35 cellular contexts compared by ENCODE assay signal in the genomic region with DNA sequence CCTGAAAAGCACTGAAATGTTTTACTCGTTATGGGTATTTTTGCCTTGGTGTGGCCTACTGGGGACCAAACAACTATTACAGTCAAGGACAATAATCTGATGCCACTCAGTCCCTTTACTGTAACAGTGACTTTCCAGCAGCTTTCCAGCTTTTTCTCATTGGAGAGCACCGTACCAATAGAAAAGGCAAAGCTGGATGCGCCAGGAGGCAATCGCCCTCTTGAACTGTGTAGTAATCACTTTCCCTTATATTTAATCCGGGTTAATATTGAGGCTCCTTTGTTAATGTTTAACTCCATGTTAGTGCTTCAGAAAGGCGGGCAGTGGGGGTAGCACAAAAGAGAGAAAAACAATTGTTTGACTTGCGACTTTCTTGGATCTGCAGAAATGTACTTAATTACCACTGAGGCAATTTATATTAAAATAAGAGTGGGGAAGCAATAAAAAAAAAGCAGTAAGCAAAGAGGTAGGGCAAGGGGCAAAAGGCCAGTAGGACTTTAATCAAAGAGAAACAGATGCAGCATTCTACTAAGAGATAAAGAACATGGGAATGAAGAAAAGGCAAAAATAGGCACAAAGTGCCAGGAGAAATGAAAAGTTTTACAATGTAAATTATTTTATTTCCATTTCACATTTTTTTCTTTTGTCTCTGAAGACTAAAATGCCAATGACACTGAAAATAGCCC.
DNase-seq lines count a peak whose midpoint lies in the region; ATAC-seq, FAIRE-seq and TF ChIP-seq lines count a peak whose summit lies in the region.
"Had no signal": no experiment of that assay in that cellular context is flagged by ENCODE, and none has a peak within 500 bp of the region (broad histone marks: within the 10 kb centered on the region; RNA-seq: fewer than 3 reads in every experiment).

No MANE protein-coding gene starts in this region.

- intact Hi-C loops in HepG2 (cut with micrococcal nuclease; ENCODE audit: unreplicated experiment) (no loop called here), colonic mucosa (cut with DNase I) (no loop called here), psoas muscle (cut with DNase I) (no loop called here)

- CTCF ChIA-PET in HepG2 (lab: Yijun Ruan, JAX; ENCODE audit: low intra/inter-chr PET ratio, low total read pairs), result no interaction called here

- H3K4me3 ChIP-seq in liver (ENCODE audit: low read depth in 1 of 3, low read length in 3 of 3) (peak overlapping the region in 2 of 3 donors; percentile 48 to 62), HepG2 (replicated peaks in 1 of 3; ENCODE audit: insufficient read depth in 1 of 3, low read depth in 2 of 3, low read length in 3 of 3) (no peak overlapping the region), kidney epithelial cell (ENCODE audit: low read depth, low read length) (no peak overlapping the region), neural progenitor cell (no peak overlapping the region), colonic mucosa (no peak overlapping the region), psoas muscle (no peak overlapping the region)
- H3K4me3 ChIP-seq: K562, PC-9, prostate gland, tibial nerve had no signal

- ATAC-seq in HepG2, result no peak
- ATAC-seq in HG03521 (IDR thresholded peaks at IDR 0.05; ENCODE audit: unreplicated experiment), result no peak
- ATAC-seq in psoas muscle, result no peak
- ATAC-seq: activated CD8-positive, alpha-beta memory T cell treated with anti-CD3 and anti-CD28 coated beads, Interleukin-2, amount 10 ng/mL, durations not matched to agents 7 days and 5 days; K562; left colon; Right ventricle myocardium inferior; SK-N-SH treated with all-trans-retinoic acid at 6 μM for 48 hours; stimulated activated effector memory CD8-positive, alpha-beta T cell treated with anti-CD3 and anti-CD28 coated beads, Interleukin-12 subunit alpha, Interleukin-12 subunit beta, amount 100 ng/mL, for 72 hours had no signal

- TF ChIP-seq CTCF in liver (IDR thresholded peaks at IDR 0.05; ENCODE audit: low read depth, low read length, missing input control), result no peak
- TF ChIP-seq CTCF in HepG2 (CRISPR knock-in tag; IDR thresholded peaks at IDR 0.05), result no peak
- TF ChIP-seq CTCF in kidney epithelial cell (IDR thresholded peaks at IDR 0.05; ENCODE audit: insufficient read depth, low read length, poor library complexity, severe bottlenecking), result no peak
- TF ChIP-seq CTCF in neural progenitor cell (IDR thresholded peaks at IDR 0.05), result no peak
- no peak for TF ChIP-seq CTCF in colonic mucosa (IDR thresholded peaks at IDR 0.05)
- TF ChIP-seq CTCF in psoas muscle (IDR thresholded peaks at IDR 0.05), result no peak

- H3K9ac ChIP-seq in liver (ENCODE audit: low read depth in 1 of 2, low read length in 2 of 2) (no peak overlapping the region), HepG2 (ENCODE audit: insufficient read depth, low read depth, low read length) (no peak overlapping the region), neural progenitor cell (no peak overlapping the region), colonic mucosa (ENCODE audit: low read depth in 2 of 2, low read length in 2 of 2) (no peak overlapping the region)

- H2AFZ ChIP-seq in HepG2 (ENCODE audit: low read length) (no peak overlapping the region), neural progenitor cell (replicated peaks) (peak overlapping the region; percentile 31)
- H2AFZ ChIP-seq: PC-9 had no signal

- TF ChIP-seq EP300 in HepG2 (IDR thresholded peaks at IDR 0.05; ENCODE audit: low read depth in 2 of 2, low read length in 2 of 2) (no peak), HepG2 (CRISPR knock-in tag; IDR thresholded peaks at IDR 0.05; ENCODE audit: borderline replicate concordance) (no peak)

- H3K4me3 Mint-ChIP-seq in neural progenitor cell, result no peak overlapping the region
- H3K4me3 Mint-ChIP-seq: activated CD8-positive, alpha-beta memory T cell treated with anti-CD3 and anti-CD28 coated beads, Interleukin-2, amount 10 ng/mL, durations not matched to agents 7 days and 5 days; CD4-positive, CD25-positive, alpha-beta regulatory T cell; stimulated activated effector memory CD8-positive, alpha-beta T cell treated with anti-CD3 and anti-CD28 coated beads, Interleukin-12 subunit alpha, Interleukin-12 subunit beta, amount 100 ng/mL, for 72 hours; T-helper 1 cell treated with Interleukin-12 subunit alpha and Interleukin-12 subunit beta and Interleukin-4 antibody, amounts not matched to agents 30 μg/mL and 1 μg/mL, for 36 hours had no signal

- TF ChIP-seq RAD21 in liver (IDR thresholded peaks at IDR 0.05), result peak; percentile 26 to 54
- TF ChIP-seq RAD21 in HepG2 (CRISPR knock-in tag; IDR thresholded peaks at IDR 0.05), result no peak

- H3K36me3 Mint-ChIP-seq in neural progenitor cell, result no peaks in the 10 kb centered on the region
- H3K36me3 Mint-ChIP-seq: activated CD8-positive, alpha-beta memory T cell treated with anti-CD3 and anti-CD28 coated beads, Interleukin-2, amount 10 ng/mL, durations not matched to agents 7 days and 5 days; CD4-positive, CD25-positive, alpha-beta regulatory T cell; stimulated activated effector memory CD8-positive, alpha-beta T cell treated with anti-CD3 and anti-CD28 coated beads, Interleukin-12 subunit alpha, Interleukin-12 subunit beta, amount 100 ng/mL, for 72 hours had no signal

- no peaks in the 10 kb centered on the region for H3F3A ChIP-seq in neural progenitor cell (ENCODE audit: low read depth)

- in situ Hi-C loops in HepG2 (cut with HindIII; ENCODE audit: extremely low pct_ligation_motif_present, low pct_unique_long_range_greater_than_20kb), result no loop called here

- H3K4me1 ChIP-seq in liver (ENCODE audit: control insufficient read depth in 4 of 4, insufficient read depth in 4 of 4, low read length in 3 of 4) (peaks cover 3 to 35% (median 14%) of the 10 kb centered on the region in 4 donors), HepG2 (ENCODE audit: insufficient read depth, low read length) (no peaks in the 10 kb centered on the region), neural progenitor cell (peaks cover 12% of the 10 kb centered on the region), colonic mucosa (no peaks in the 10 kb centered on the region), psoas muscle (no peaks in the 10 kb centered on the region)
- H3K4me1 ChIP-seq: prostate gland had no signal

- H3K27ac ChIP-seq in liver (ENCODE audit: low read depth in 1 of 2, low read length in 2 of 2) (peak overlapping the region; percentile 46 to 61), HepG2 (ENCODE audit: extremely low read length, insufficient read depth, low read length) (no peak overlapping the region), neural progenitor cell (no peak overlapping the region), colonic mucosa (no peak overlapping the region), psoas muscle (no peak overlapping the region)
- H3K27ac ChIP-seq: PC-9, prostate gland, tibial nerve had no signal

- H3K36me3 ChIP-seq in liver (ENCODE audit: control insufficient read depth in 4 of 4, insufficient read depth in 3 of 4, low read depth in 1 of 4, low read length in 3 of 4), result no peaks in the 10 kb centered on the region
- H3K36me3 ChIP-seq in HepG2 (replicated peaks in 1 of 2; ENCODE audit: control insufficient read depth in 1 of 2, insufficient read depth in 2 of 2, low read length in 2 of 2), result no peaks in the 10 kb centered on the region
- no peaks in the 10 kb centered on the region for H3K36me3 ChIP-seq in kidney epithelial cell (ENCODE audit: control insufficient read depth, insufficient read depth, low read length)
- no peaks in the 10 kb centered on the region for H3K36me3 ChIP-seq in neural progenitor cell
- no peaks in the 10 kb centered on the region for H3K36me3 ChIP-seq in colonic mucosa
- H3K36me3 ChIP-seq in psoas muscle (ENCODE audit: insufficient read depth in 1 of 2, low read depth in 1 of 2), result no peaks in the 10 kb centered on the region
- H3K36me3 ChIP-seq: prostate gland, tibial nerve had no signal

- POLR2A ChIA-PET in HepG2 (lab: Yijun Ruan, JAX), result no interaction called here

- WGBS in liver, result 24% methylated on average over 7 of the region's 7 CpGs
- 1% methylated on average over 7 of the region's 7 CpGs for WGBS in HepG2 (ENCODE audit: low lambda C conversion rate)
- WGBS in psoas muscle, 3 donors, result 74 to 83% (median 80%) methylated on average over 7 of the region's 7 CpGs

- no peak for TF ChIP-seq POLR2A in HepG2 (IDR thresholded peaks at IDR 0.05; ENCODE audit: insufficient read depth in 1 of 2, low read depth in 2 of 2, low read length in 2 of 2)

- H3K27me3 ChIP-seq in liver (ENCODE audit: control insufficient read depth in 4 of 4, insufficient read depth in 4 of 4, low read length in 3 of 4) (no peaks in the 10 kb centered on the region), HepG2 (ENCODE audit: control insufficient read depth in 1 of 2, insufficient read depth in 2 of 2, low read length in 2 of 2) (no peaks in the 10 kb centered on the region), kidney epithelial cell (ENCODE audit: control insufficient read depth, insufficient read depth, low read length) (no peaks in the 10 kb centered on the region), neural progenitor cell (no peaks in the 10 kb centered on the region), colonic mucosa (no peaks in the 10 kb centered on the region), psoas muscle (ENCODE audit: insufficient read depth in 3 of 3, low read length in 2 of 3) (no peaks in the 10 kb centered on the region)
- H3K27me3 ChIP-seq: tibial nerve had no signal

- H3K4me1 Mint-ChIP-seq in neural progenitor cell, result peaks cover 22% of the 10 kb centered on the region
- H3K4me1 Mint-ChIP-seq: activated CD8-positive, alpha-beta memory T cell treated with anti-CD3 and anti-CD28 coated beads, Interleukin-2, amount 10 ng/mL, durations not matched to agents 7 days and 5 days; CD4-positive, CD25-positive, alpha-beta regulatory T cell; stimulated activated effector memory CD8-positive, alpha-beta T cell treated with anti-CD3 and anti-CD28 coated beads, Interleukin-12 subunit alpha, Interleukin-12 subunit beta, amount 100 ng/mL, for 72 hours had no signal

- H4K20me1 ChIP-seq in HepG2 (ENCODE audit: insufficient read depth, low read length), result no peaks in the 10 kb centered on the region
- H4K20me1 ChIP-seq in neural progenitor cell (ENCODE audit: low read depth), result no peaks in the 10 kb centered on the region

- H3K9me3 Mint-ChIP-seq in neural progenitor cell, result no peaks in the 10 kb centered on the region

- no peak for FAIRE-seq in HepG2 (lab: Jason Lieb, UNC)
- FAIRE-seq: A204.1, frontal cortex, GM19239, K562, TTC549 had no signal

- BruUV-seq in HepG2 (replicated peaks; lab: Mats Ljungman, UMichigan), result no TSS peak

- H3K9me3 ChIP-seq in liver (ENCODE audit: control insufficient read depth in 4 of 4, low read length in 3 of 4) (no peaks in the 10 kb centered on the region), HepG2 (ENCODE audit: low read length) (no peaks in the 10 kb centered on the region), neural progenitor cell (ENCODE audit: low read depth) (no peaks in the 10 kb centered on the region), colonic mucosa (no peaks in the 10 kb centered on the region), psoas muscle (no peaks in the 10 kb centered on the region)
- H3K9me3 ChIP-seq: prostate gland, tibial nerve had no signal

- H3K27me3 Mint-ChIP-seq in neural progenitor cell (ENCODE audit: insufficient read depth, low read depth), result peaks cover 3% of the 10 kb centered on the region
- H3K27me3 Mint-ChIP-seq: activated CD8-positive, alpha-beta memory T cell treated with anti-CD3 and anti-CD28 coated beads, Interleukin-2, amount 10 ng/mL, durations not matched to agents 7 days and 5 days; CD4-positive, CD25-positive, alpha-beta regulatory T cell had no signal

- DNase-seq in HepG2 (ENCODE audit: low spot score) (no peak), kidney epithelial cell (ENCODE audit: low read depth) (peak; percentile 12), neural progenitor cell (ENCODE audit: low spot score) (no peak), colonic mucosa (no peak), A172 (ENCODE audit: low spot score) (no peak), psoas muscle (no peak)
- DNase-seq: activated CD4-positive, alpha-beta T cell treated with anti-CD3 and anti-CD28 coated beads, Interleukin-2, amount 50 U/mL, for 4 hours; activated CD8-positive, alpha-beta memory T cell treated with anti-CD3 and anti-CD28 coated beads, Interleukin-2, amount 10 ng/mL, durations not matched to agents 7 days and 5 days; activated naive CD4-positive, alpha-beta T cell; activated T-cell treated with anti-CD3 and anti-CD28 coated beads, Interleukin-2, amount 50 U/mL, for 48 hours; AML-193; CD4-positive, CD25-positive, alpha-beta regulatory T cell; central memory CD4-positive, alpha-beta T cell; GOT3; left colon; mesenchymal stem cell; NCI-H1105 treated with DMSO at 0.1 percent for 48 hours; NCI-H2029; NCI-H524; PC-9; stimulated activated CD4-positive, alpha-beta T cell treated with anti-CD3 and anti-CD28 coated beads, Interleukin-15, amount 100 ng/mL, for 24 hours; stimulated activated CD4-positive, alpha-beta T cell treated with anti-CD3 and anti-CD28 coated beads, Interleukin-4, amount 100 ng/mL, for 4 hours had no signal

- no peak overlapping the region for H3K27ac Mint-ChIP-seq in neural progenitor cell
- H3K27ac Mint-ChIP-seq: activated CD8-positive, alpha-beta memory T cell treated with anti-CD3 and anti-CD28 coated beads, Interleukin-2, amount 10 ng/mL, durations not matched to agents 7 days and 5 days; CD4-positive, CD25-positive, alpha-beta regulatory T cell; stimulated activated effector memory CD8-positive, alpha-beta T cell treated with anti-CD3 and anti-CD28 coated beads, Interleukin-12 subunit alpha, Interleukin-12 subunit beta, amount 100 ng/mL, for 72 hours; T-helper 1 cell treated with Interleukin-12 subunit alpha and Interleukin-12 subunit beta and Interleukin-4 antibody, amounts not matched to agents 30 μg/mL and 1 μg/mL, for 36 hours had no signal

- H3K4me2 ChIP-seq in HepG2 (ENCODE audit: low read depth, low read length), result no peak overlapping the region
- H3K4me2 ChIP-seq in neural progenitor cell, result no peak overlapping the region
- H3K4me2 ChIP-seq: PC-9 had no signal

- no peaks in the 10 kb centered on the region for H3K79me2 ChIP-seq in HepG2 (ENCODE audit: insufficient read depth, low read length)
- H3K79me2 ChIP-seq in neural progenitor cell (ENCODE audit: low read depth), result no peaks in the 10 kb centered on the region

Comparison
In these comparisons a context has a peak if more than half of its experiments do, and no peak if none do; other contexts are left out.
1. H3K27ac ChIP-seq: peak in liver (2 of 2); none in HepG2 (single experiment), neural progenitor cell (single experiment), colonic mucosa (single experiment) and psoas muscle (single experiment).
2. H3K4me3 ChIP-seq: peak in liver (2 of 3); none in HepG2 (0 of 3), kidney epithelial cell (single experiment), neural progenitor cell (single experiment), colonic mucosa (single experiment) and psoas muscle (single experiment).